ENCODE assay signal across 8 cellular contexts in the genomic region with DNA sequence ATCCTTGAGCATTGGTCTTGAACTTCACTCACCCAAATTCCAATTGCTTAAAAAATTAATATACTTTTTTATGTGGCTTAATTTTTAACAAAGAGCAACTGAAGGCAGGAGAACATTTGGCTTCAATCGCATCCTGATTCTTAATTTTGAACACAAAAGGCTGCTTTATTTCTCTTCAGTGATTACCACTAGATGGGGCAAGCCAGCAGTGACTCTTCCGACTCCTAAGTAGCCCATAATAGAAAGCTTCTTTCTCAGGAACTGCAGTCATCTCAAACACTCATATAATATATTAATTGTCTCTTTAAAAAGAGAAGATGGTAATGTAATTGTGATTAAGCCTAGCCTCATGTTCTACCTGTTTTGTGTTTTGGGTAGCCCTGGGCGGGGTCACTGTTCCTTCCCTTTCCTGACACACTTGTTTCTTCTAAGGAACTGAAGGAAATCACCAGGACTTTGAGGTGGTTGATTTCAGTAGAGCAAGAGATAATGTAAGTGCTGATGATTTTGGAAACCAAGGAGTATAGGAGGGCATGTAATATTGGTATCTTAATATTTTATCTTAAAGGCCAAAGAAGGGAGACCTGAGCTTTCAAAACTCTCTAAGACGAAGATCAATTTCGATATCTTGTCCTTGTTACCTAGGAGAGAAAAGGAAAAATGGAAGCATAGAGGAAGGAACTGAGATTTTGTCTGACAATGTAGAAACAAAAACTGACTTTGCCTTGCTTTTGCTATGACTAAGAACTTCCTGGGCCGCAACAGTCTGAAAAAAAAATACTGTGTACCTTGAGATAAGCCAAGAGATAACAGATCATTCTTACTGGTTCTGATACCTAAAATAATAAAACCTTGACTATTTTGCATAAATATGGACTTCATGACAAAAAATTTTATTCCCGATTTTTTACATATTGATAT.
A peak's percentile ranks its signal among the peaks of the same experiment; 100 is the strongest.
DNase-seq lines count a peak whose midpoint lies in the region; ATAC-seq and TF ChIP-seq lines count a peak whose summit lies in the region.

No MANE protein-coding gene starts in this region.

- no peaks in the 10 kb centered on the region for H3K36me3 ChIP-seq in OCI-LY3 (replicated peaks; ENCODE audit: low read depth, low read length)
- no peaks in the 10 kb centered on the region for H3K36me3 ChIP-seq in mucosa of descending colon (ENCODE audit: low read depth)

- H3K9me3 ChIP-seq in OCI-LY3 (ENCODE audit: insufficient read depth, low read length) (no peaks in the 10 kb centered on the region), mucosa of descending colon (no peaks in the 10 kb centered on the region)

- intact Hi-C loops in mucosa of descending colon (cut with DNase I, micrococcal nuclease): no loop called here

- 0 out of 2 replicates have a peak, but pooled peaks cover 7% of the 10 kb centered on the region for H3K27me3 ChIP-seq in OCI-LY3 (ENCODE audit: low read depth, low read length)

- H3K4me1 ChIP-seq in OCI-LY3 (ENCODE audit: low read length): peaks cover 10% of the 10 kb centered on the region
- H3K4me1 ChIP-seq in mucosa of descending colon (ENCODE audit: low read depth): no peaks in the 10 kb centered on the region

- ATAC-seq in HG03175 (IDR thresholded peaks at IDR 0.05; ENCODE audit: unreplicated experiment) (peak; percentile 60), mucosa of descending colon (peak; percentile 60)

- H3K4me2 ChIP-seq in OCI-LY3 (ENCODE audit: low read length): peak overlapping the region; percentile 49

- H3K79me2 ChIP-seq in OCI-LY3 (ENCODE audit: low read length): no peaks in the 10 kb centered on the region

- H4K20me1 ChIP-seq in OCI-LY3 (ENCODE audit: insufficient read depth, low read length): no peaks in the 10 kb centered on the region

- peak overlapping the region; percentile 23 for H3K4me3 ChIP-seq in OCI-LY3 (ENCODE audit: low read length)
- no peak overlapping the region for H3K4me3 ChIP-seq in mucosa of descending colon

- H3K27ac ChIP-seq in OCI-LY3 (ENCODE audit: low read length): no peak overlapping the region

- TF ChIP-seq CTCF in AG09319 (IDR thresholded peaks at IDR 0.05; ENCODE audit: low read depth, low read length): peak; percentile 62
- peak; percentile 43; the same call in 2 of the 3 replicates for TF ChIP-seq CTCF in GM12872 (IDR thresholded peaks at IDR 0.05; ENCODE audit: insufficient read depth, low read depth, low read length)
- peak; percentile 85 for TF ChIP-seq CTCF in OCI-LY3 (IDR thresholded peaks at IDR 0.05; ENCODE audit: low read depth, low read length)
- no peak for TF ChIP-seq CTCF in mucosa of descending colon (IDR thresholded peaks at IDR 0.05)

- no peak overlapping the region for H2AFZ ChIP-seq in OCI-LY3 (ENCODE audit: low read depth, low read length)

- no peak overlapping the region for H3K9ac ChIP-seq in OCI-LY3 (ENCODE audit: low read length)

- DNase-seq in AG09319 (ENCODE audit: extremely low read depth, low read depth): no peak
- peak; percentile 46 for DNase-seq in dermis blood vessel endothelial cell
- no peak for DNase-seq in mucosa of descending colon
- no peak for DNase-seq in NCI-H187 (lab: John Stamatoyannopoulos, UW)
- no peak for DNase-seq in activated CD4-positive, CD25-positive, alpha-beta regulatory T cell (lab: John Stamatoyannopoulos, UW)
